8 cellular contexts compared by ENCODE assay signal in the genomic region with DNA sequence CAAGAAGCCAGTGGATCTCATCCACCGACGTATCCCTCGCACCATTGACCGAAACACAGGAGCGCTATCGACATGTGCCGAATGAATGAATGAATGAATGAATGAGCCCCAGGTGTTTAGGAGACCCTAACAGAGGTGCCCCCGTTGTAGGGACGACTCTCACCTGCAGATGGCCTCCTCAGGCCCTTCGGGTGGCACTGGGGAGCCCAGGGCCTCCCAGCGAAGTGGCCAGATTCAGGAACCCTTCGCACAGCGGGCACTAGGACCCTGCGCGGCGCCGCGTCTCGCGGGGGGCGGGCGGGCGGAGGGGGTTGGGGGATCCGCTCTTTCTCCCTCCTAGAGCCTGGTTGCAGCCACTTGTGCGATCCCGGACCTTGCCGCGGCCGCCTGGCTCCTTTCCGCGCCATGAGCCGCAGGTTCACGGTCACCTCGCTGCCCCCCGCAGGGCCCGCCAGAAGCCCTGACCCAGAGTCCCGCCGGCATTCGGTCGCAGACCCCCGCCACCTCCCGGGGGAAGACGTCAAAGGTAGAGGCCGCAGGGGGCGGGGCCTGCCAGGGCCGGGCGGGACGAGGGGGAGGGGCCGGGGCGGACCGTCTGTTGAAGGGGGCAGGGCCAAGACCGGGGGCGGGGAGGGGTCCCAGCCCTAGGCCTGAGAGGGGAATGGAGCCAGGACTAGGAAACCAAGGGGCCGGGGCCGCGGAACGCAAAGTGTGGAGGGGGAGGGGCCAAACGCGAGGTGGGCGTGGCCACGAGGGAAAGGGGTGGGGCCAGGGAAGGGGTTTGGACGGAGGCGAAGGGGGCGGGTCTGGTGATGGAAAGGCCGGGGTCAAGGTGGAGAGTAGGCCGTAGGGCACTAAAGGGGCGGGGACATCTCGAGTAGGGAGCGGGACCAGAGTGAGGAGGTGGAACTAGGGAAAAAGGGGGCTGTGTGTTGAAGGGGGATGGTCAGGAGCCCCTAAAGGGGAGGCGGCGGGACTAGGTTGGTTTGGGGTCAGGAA. TPM values are rescaled to one million over a fixed set of nuclear protein-coding genes. Genes with fewer than 3 reads are reported as not detected.
DNase-seq lines count a peak whose midpoint lies in the region; ATAC-seq and TF ChIP-seq lines count a peak whose summit lies in the region.

No MANE protein-coding gene starts in this region.

- peak overlapping the region; percentile 80 for H3K4me3 Mint-ChIP-seq in activated CD4-positive, alpha-beta T cell treated with anti-CD3 and anti-CD28 coated beads, Interleukin-2, amount 10 ng/mL, durations not matched to agents 24 days and 14 days
- peak overlapping the region; percentile 68 to 77 for H3K4me3 Mint-ChIP-seq in effector memory CD8-positive, alpha-beta T cell
- peak overlapping the region; percentile 79 to 85 (median 82) for H3K4me3 Mint-ChIP-seq in nephron

- H3K4me1 Mint-ChIP-seq in activated CD4-positive, alpha-beta T cell treated with anti-CD3 and anti-CD28 coated beads, Interleukin-2, amount 10 ng/mL, durations not matched to agents 24 days and 14 days, result peaks cover 19% of the 10 kb centered on the region
- H3K4me1 Mint-ChIP-seq in effector memory CD8-positive, alpha-beta T cell (ENCODE audit: low read depth in 2 of 2), result peaks cover 10 to 15% of the 10 kb centered on the region in 2 donors
- peaks cover 7% of the 10 kb centered on the region for H3K4me1 Mint-ChIP-seq in nephron

- no peaks in the 10 kb centered on the region for H3K9me3 ChIP-seq in A673 (ENCODE audit: low read depth, low read length, poor library complexity, severe bottlenecking)

- CTCF ChIA-PET in A673 (lab: Charles Lee), result interaction anchor here (0.6 to 1.6 kb wide), 3 partner anchors 7 to 107 kb away, joined by 4 to 7 read pairs (median 5); no protein-coding TSS in a partner anchor

- peak; percentile 51 for ATAC-seq in effector memory CD8-positive, alpha-beta T cell (replicated peaks)
- ATAC-seq in GM18517 (IDR thresholded peaks at IDR 0.05; ENCODE audit: unreplicated experiment) (no peak), GM21737 (IDR thresholded peaks at IDR 0.05; ENCODE audit: unreplicated experiment) (no peak)

- BruUV-seq in A673 (replicated peaks; lab: Mats Ljungman, UMichigan), result no TSS peak

- H3K27ac Mint-ChIP-seq in activated CD4-positive, alpha-beta T cell treated with anti-CD3 and anti-CD28 coated beads, Interleukin-2, amount 10 ng/mL, durations not matched to agents 24 days and 14 days, result no peak overlapping the region
- no peak overlapping the region for H3K27ac Mint-ChIP-seq in effector memory CD8-positive, alpha-beta T cell
- no peak overlapping the region for H3K27ac Mint-ChIP-seq in nephron

- H3K9me3 Mint-ChIP-seq in activated CD4-positive, alpha-beta T cell treated with anti-CD3 and anti-CD28 coated beads, Interleukin-2, amount 10 ng/mL, durations not matched to agents 24 days and 14 days, result no peaks in the 10 kb centered on the region
- no peaks in the 10 kb centered on the region for H3K9me3 Mint-ChIP-seq in effector memory CD8-positive, alpha-beta T cell
- H3K9me3 Mint-ChIP-seq in nephron, result no peaks in the 10 kb centered on the region

- POLR2A ChIA-PET in A673 (lab: Charles Lee; ENCODE audit: low non-redundant PET), result no interaction called here

- H3K36me3 Mint-ChIP-seq in activated CD4-positive, alpha-beta T cell treated with anti-CD3 and anti-CD28 coated beads, Interleukin-2, amount 10 ng/mL, durations not matched to agents 24 days and 14 days (ENCODE audit: low read depth), result no peaks in the 10 kb centered on the region
- H3K36me3 Mint-ChIP-seq in effector memory CD8-positive, alpha-beta T cell (ENCODE audit: insufficient read depth), result no peaks in the 10 kb centered on the region
- no peaks in the 10 kb centered on the region for H3K36me3 Mint-ChIP-seq in nephron (ENCODE audit: low read depth)

- TF ChIP-seq CTCF in A673 (conservative IDR thresholded peaks at IDR 0.05; ENCODE audit: low read depth, low read length) (no peak), GM12875 (IDR thresholded peaks at IDR 0.05; ENCODE audit: borderline replicate concordance, insufficient read depth, low read depth, low read length) (0 out of 2 replicates have a peak, but pooled peaks have one; percentile 4), nephron (IDR thresholded peaks at IDR 0.05; ENCODE audit: unreplicated experiment in 3 of 3) (no peak)

- H3K36me3 ChIP-seq in A673 (ENCODE audit: insufficient read depth, low read length, poor library complexity, severe bottlenecking), result no peaks in the 10 kb centered on the region

- H3K4me1 ChIP-seq in A673 (ENCODE audit: insufficient read depth, low read length, poor library complexity, severe bottlenecking), result peaks cover 13% of the 10 kb centered on the region

- DNase-seq in A673 (ENCODE audit: low spot score), result peak; percentile 84
- peak; percentile 90 for DNase-seq in NCI-H2171 treated with DMSO at 0.1 percent for 48 hours (lab: John Stamatoyannopoulos, UW)
- DNase-seq in activated CD4-positive, alpha-beta T cell treated with anti-CD3 and anti-CD28 coated beads, Interleukin-2, amount 10 ng/mL, durations not matched to agents 24 days and 14 days, result peak; percentile 86
- peak in 1 of 3 experiments; percentile 22 for DNase-seq in effector memory CD8-positive, alpha-beta T cell

- H3K27ac ChIP-seq in A673 (ENCODE audit: low read depth, low read length, poor library complexity, severe bottlenecking), result peak overlapping the region; percentile 86

- H3K27me3 Mint-ChIP-seq in activated CD4-positive, alpha-beta T cell treated with anti-CD3 and anti-CD28 coated beads, Interleukin-2, amount 10 ng/mL, durations not matched to agents 24 days and 14 days, result peaks cover 40% of the 10 kb centered on the region
- H3K27me3 Mint-ChIP-seq in effector memory CD8-positive, alpha-beta T cell, result peaks cover 56 to 83% of the 10 kb centered on the region in 2 donors
- H3K27me3 Mint-ChIP-seq in nephron (ENCODE audit: low read depth), result peaks cover 69% of the 10 kb centered on the region

- H3K27me3 ChIP-seq in A673 (replicated peaks; ENCODE audit: insufficient read depth, low read depth, low read length, poor library complexity), result no peaks in the 10 kb centered on the region

- peak overlapping the region; percentile 92 for H3K4me3 ChIP-seq in A673 (ENCODE audit: low read depth, low read length, poor library complexity, severe bottlenecking)
- peak overlapping the region; percentile 41 for H3K4me3 ChIP-seq in GM12875 (ENCODE audit: low read depth, low read length)

- intact Hi-C loops in A673 (cut with micrococcal nuclease; ENCODE audit: unreplicated experiment), result loop anchor here (2.0 to 5.0 kb wide), 2 partner anchors 66 to 153 kb away; partner anchors contain the start of gene NCOA5
- intact Hi-C loops in activated CD4-positive, alpha-beta T cell treated with anti-CD3 and anti-CD28 coated beads, Interleukin-2, amount 10 ng/mL, durations not matched to agents 24 days and 14 days (cut with micrococcal nuclease), result loop anchor here (1.0 to 5.0 kb wide), 3 partner anchors 41 to 286 kb away; partner anchors contain the start of gene CDH22

RNA-seq across cellular contexts. Expression of gene SLC12A5, which starts 7.4 kb away (rescaled TPM):
- total RNA-seq in A673 (2021), result 20.0 and 20.9 TPM in 2 replicates
- not detected in 2 replicates for total RNA-seq in activated CD4-positive, alpha-beta T cell treated with anti-CD3 and anti-CD28 coated beads, Interleukin-2, amount 10 ng/mL, durations not matched to agents 24 days and 14 days

RNA-seq across cellular contexts. Expression of gene MMP9, which starts 13.0 kb away (rescaled TPM):
- total RNA-seq in A673 (2021), result 2.4 and 2.8 TPM in 2 replicates
- total RNA-seq in activated CD4-positive, alpha-beta T cell treated with anti-CD3 and anti-CD28 coated beads, Interleukin-2, amount 10 ng/mL, durations not matched to agents 24 days and 14 days, result 0.19 and 0.28 TPM in 2 replicates

RNA-seq across cellular contexts. Expression of gene ZNF335, which starts 49.7 kb away (rescaled TPM):
- 31.9 and 32.9 TPM in 2 replicates for total RNA-seq in A673 (2021)
- 37.5 and 39.5 TPM in 2 replicates for total RNA-seq in activated CD4-positive, alpha-beta T cell treated with anti-CD3 and anti-CD28 coated beads, Interleukin-2, amount 10 ng/mL, durations not matched to agents 24 days and 14 days

Comparison
In these comparisons a context has a peak if more than half of its experiments do, and no peak if none do; other contexts are left out.
1. RNA of gene SLC12A5, which starts 7.4 kb away (total RNA-seq): 20.0 to 20.9 TPM in A673; not detected in activated CD4-positive, alpha-beta T cell treated with anti-CD3 and anti-CD28 coated beads, Interleukin-2, amount 10 ng/mL, durations not matched to agents 24 days and 14 days; every median in the first group is over 10 times any median in the second.
2. Peak in every context shown above with its lines, with median percentiles within 50 percentile points of each other: H3K4me3 Mint-ChIP-seq.